17 cellular contexts compared by ENCODE assay signal in genomic region chr21:34671891-34672290, GRCh38. TPM values are rescaled to one million over a fixed set of nuclear protein-coding genes. Genes with fewer than 3 reads are reported as not detected.
DNase-seq lines count a peak whose midpoint lies in the region; TF ChIP-seq lines count a peak whose summit lies in the region.
"Had no signal": no experiment of that assay in that cellular context is flagged by ENCODE, and none has a peak within 500 bp of the region (broad histone marks: within the 10 kb centered on the region; RNA-seq: fewer than 3 reads in every experiment).

No MANE protein-coding gene starts in this region.

- H3K27me3 ChIP-seq in adipocyte (replicated peaks; ENCODE audit: control insufficient read depth, insufficient read depth, low read length) (peaks cover 8% of the 10 kb centered on the region), stomach (peaks cover 3 to 67% (median 19%) of the 10 kb centered on the region in 3 donors)

- intact Hi-C loops in stomach (cut with DNase I; ENCODE audit: low total_unique reads): no loop called here
- intact Hi-C loops in activated naive CD4-positive, alpha-beta T cell treated with anti-CD3 and anti-CD28 coated beads for 36 hours (cut with micrococcal nuclease): no loop called here

- TF ChIP-seq POLR2A in stomach (IDR thresholded peaks at IDR 0.05): no peak

- H3K4me3 Mint-ChIP-seq in nephron progenitor cell: peak overlapping the region; percentile 1
- H3K4me3 Mint-ChIP-seq in activated naive CD4-positive, alpha-beta T cell treated with anti-CD3 and anti-CD28 coated beads for 36 hours: no peak overlapping the region

- peaks cover 7% of the 10 kb centered on the region for H3K9me3 Mint-ChIP-seq in nephron progenitor cell
- no peaks in the 10 kb centered on the region for H3K9me3 Mint-ChIP-seq in activated naive CD4-positive, alpha-beta T cell treated with anti-CD3 and anti-CD28 coated beads for 36 hours

- no peak overlapping the region for H3K27ac Mint-ChIP-seq in nephron progenitor cell
- H3K27ac Mint-ChIP-seq in activated naive CD4-positive, alpha-beta T cell treated with anti-CD3 and anti-CD28 coated beads for 36 hours: no peak overlapping the region

- H3K9ac ChIP-seq in adipocyte (ENCODE audit: low read length): no peak overlapping the region
- H3K9ac ChIP-seq: GM23248 had no signal

- 63 to 78% (median 70%) methylated on average over 4 of the region's 4 CpGs for WGBS in stomach, 5 donors

- H3K4me1 ChIP-seq in adipocyte (ENCODE audit: control insufficient read depth, insufficient read depth, low read length): peaks cover 10% of the 10 kb centered on the region
- H3K4me1 ChIP-seq in stomach: peaks cover 7 to 44% (median 33%) of the 10 kb centered on the region in 4 donors
- H3K4me1 ChIP-seq: HAP-1 had no signal

- TF ChIP-seq CTCF in GM12865 (IDR thresholded peaks at IDR 0.05; ENCODE audit: insufficient read depth, low read depth, low read length, missing control alignments) (no peak), nephron progenitor cell (IDR thresholded peaks at IDR 0.05) (no peak), stomach (IDR thresholded peaks at IDR 0.05) (no peak)

- peak overlapping the region in 4 of 5 donors; percentile 23 to 92 (median 44) for H3K27ac ChIP-seq in stomach
- H3K27ac ChIP-seq: GM23248, HL-60, SJSA1 had no signal

- CTCF ChIA-PET in activated naive CD4-positive, alpha-beta T cell treated with anti-CD3 and anti-CD28 coated beads for 36 hours (lab: Charles Lee): no interaction called here

- no peaks in the 10 kb centered on the region for H3K4me1 Mint-ChIP-seq in nephron progenitor cell
- peaks cover 12% of the 10 kb centered on the region for H3K4me1 Mint-ChIP-seq in activated naive CD4-positive, alpha-beta T cell treated with anti-CD3 and anti-CD28 coated beads for 36 hours (ENCODE audit: low read depth)

- peaks cover 79% of the 10 kb centered on the region for H3K27me3 Mint-ChIP-seq in nephron progenitor cell (ENCODE audit: low read depth, poor library complexity)
- H3K27me3 Mint-ChIP-seq in activated naive CD4-positive, alpha-beta T cell treated with anti-CD3 and anti-CD28 coated beads for 36 hours (ENCODE audit: low read depth): peaks cover 51% of the 10 kb centered on the region

- no peaks in the 10 kb centered on the region for H3K36me3 Mint-ChIP-seq in nephron progenitor cell (ENCODE audit: low read depth)
- no peaks in the 10 kb centered on the region for H3K36me3 Mint-ChIP-seq in activated naive CD4-positive, alpha-beta T cell treated with anti-CD3 and anti-CD28 coated beads for 36 hours (ENCODE audit: low read depth)

- H3K4me3 ChIP-seq in GM12865 (ENCODE audit: low read depth, low read length) (peak overlapping the region; percentile 82), adipocyte (ENCODE audit: low read length) (peak overlapping the region; percentile 79), stomach (peak overlapping the region in 3 of 4 donors; percentile 63 to 69 (median 64))
- H3K4me3 ChIP-seq: GM23248, HAP-1, SJSA1 had no signal

- no peak for DNase-seq in GM12865 (ENCODE audit: low read depth)
- no peak for DNase-seq in adipocyte (ENCODE audit: low read depth)
- no peak for DNase-seq in nephron progenitor cell
- no peak for DNase-seq in stomach
- no peak for DNase-seq in activated T-cell treated with anti-CD3 and anti-CD28 coated beads, Interleukin-2, amount 50 U/mL, for 48 hours
- DNase-seq in NCI-H524 (lab: John Stamatoyannopoulos, UW): no peak
- no peak for DNase-seq in activated naive CD4-positive, alpha-beta T cell treated with anti-CD3 and anti-CD28 coated beads for 36 hours
- DNase-seq: C1 segment of cervical spinal cord, DMS79 treated with DMSO at 0.1 percent for 48 hours, GM23248, NCI-H1436, NCI-H1930 had no signal

- H3K9me3 ChIP-seq in adipocyte (ENCODE audit: control insufficient read depth, low read length): no peaks in the 10 kb centered on the region
- no peaks in the 10 kb centered on the region for H3K9me3 ChIP-seq in stomach
- H3K9me3 ChIP-seq: HAP-1, SJSA1 had no signal

- H3K36me3 ChIP-seq in adipocyte (ENCODE audit: control insufficient read depth, insufficient read depth, low read length, severe bottlenecking) (no peaks in the 10 kb centered on the region), stomach (no peaks in the 10 kb centered on the region)
- H3K36me3 ChIP-seq: HAP-1, SJSA1 had no signal

- no peak for TF ChIP-seq EP300 in stomach (IDR thresholded peaks at IDR 0.05)

RNA-seq across cellular contexts. Expression of gene CLIC6, which starts 3.1 kb away (rescaled TPM):
- 10 to 100 TPM in 4 of 5 donors, 1 to 10 TPM in 1; 3.8 to 84.9 (median 64.3) TPM for total RNA-seq in stomach
- 100 to 1,000 TPM in 1 of 3 donors, 10 to 100 TPM in 2; 42.0 to 103 (median 65.2) TPM for polyA plus RNA-seq in stomach
- total RNA-seq in activated naive CD4-positive, alpha-beta T cell treated with anti-CD3 and anti-CD28 coated beads for 36 hours: under 1 TPM; 0.10 to 0.12 TPM
- total RNA-seq: GM23248, HT1080, MCF 10A, SJSA1 had no signal

RNA-seq across cellular contexts. Expression of gene RCAN1, which starts 57.0 kb away (rescaled TPM):
- 10 to 100 TPM; 23.9 to 85.7 (median 32.1) TPM for total RNA-seq in stomach
- polyA plus RNA-seq in stomach: 10 to 100 TPM; 15.6 to 36.9 (median 24.3) TPM
- 1 to 10 TPM; 2.3 to 2.9 TPM for total RNA-seq in activated naive CD4-positive, alpha-beta T cell treated with anti-CD3 and anti-CD28 coated beads for 36 hours

Comparison
In these comparisons a context has a peak if more than half of its experiments do, and no peak if none do; other contexts are left out.
1. RNA of gene CLIC6, which starts 3.1 kb away (total RNA-seq): 3.8 to 84.9 TPM in stomach; 0.10 to 0.12 TPM in activated naive CD4-positive, alpha-beta T cell treated with anti-CD3 and anti-CD28 coated beads for 36 hours; every median in the first group is over 4 times any median in the second.
2. RNA of gene RCAN1, which starts 57.0 kb away (total RNA-seq): 23.9 to 85.7 TPM in stomach; 2.3 to 2.9 TPM in activated naive CD4-positive, alpha-beta T cell treated with anti-CD3 and anti-CD28 coated beads for 36 hours; every median in the first group is over 4 times any median in the second.
3. Peak in every context shown above with its lines, with median percentiles within 50 percentile points of each other: H3K4me3 ChIP-seq.